ENCODE assay signal across 25 cellular contexts in the genomic region with DNA sequence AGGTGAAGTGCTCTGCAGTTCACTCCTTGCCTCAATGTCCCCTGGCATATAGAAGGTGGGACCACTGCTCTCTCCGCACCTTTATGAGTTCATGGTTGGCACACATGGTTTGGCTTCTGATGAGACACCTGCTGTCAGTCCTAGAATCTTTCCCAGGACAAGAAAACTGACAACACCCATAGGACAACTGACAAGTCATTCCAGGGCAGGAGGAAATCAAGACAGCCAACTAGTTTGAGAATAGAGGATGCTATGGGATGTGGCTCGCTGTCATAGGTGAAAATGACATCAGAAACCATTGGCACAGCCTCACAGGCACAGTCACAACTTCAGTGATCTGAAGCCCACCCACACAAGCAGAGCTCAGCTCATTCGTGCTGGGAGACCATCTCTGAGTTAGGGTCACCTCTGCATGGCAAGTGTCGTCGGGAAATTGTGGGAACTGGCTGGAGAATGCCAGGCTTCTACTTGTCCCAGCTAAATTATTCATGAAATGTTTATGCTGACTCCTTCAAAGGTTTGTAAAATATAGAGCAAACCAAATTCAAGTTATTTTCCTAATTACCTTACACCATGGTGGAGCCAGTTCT.
"Had no signal": no experiment of that assay in that cellular context is flagged by ENCODE, and none has a peak within 500 bp of the region (broad histone marks: within the 10 kb centered on the region; RNA-seq: fewer than 3 reads in every experiment).

No MANE protein-coding gene starts in this region.

- DNase-seq: dermis blood vessel endothelial cell; effector memory CD8-positive, alpha-beta T cell; foreskin fibroblast; gastrocnemius medialis; kidney; left lung; mesenchymal stem cell; mucosa of descending colon; naive thymus-derived CD4-positive, alpha-beta T cell; nucleus accumbens; ovary; psoas muscle; right cardiac atrium; sigmoid colon; stimulated activated CD4-positive, alpha-beta T cell treated with anti-CD3 and anti-CD28 coated beads, Interleukin-4, amount 100 ng/mL, for 4 hours; stimulated activated naive CD8-positive, alpha-beta T cell treated with anti-CD3 and anti-CD28 coated beads, Interleukin-15, Interleukin-2, amounts not matched to agents 100 U/mL and 50 U/mL, for 24 hours; substantia nigra; testis; tibial artery; upper lobe of left lung; uterus had no signal

- H3K27ac Mint-ChIP-seq: mesothelial cell of epicardium; naive thymus-derived CD4-positive, alpha-beta T cell; nephron; neural progenitor cell; stimulated activated memory B cell treated with anti-CD40 and anti-IgM and Interleukin-4, amounts not matched to agents 10 μg/mL and 1 μg/mL and 100 μg/mL, for 72 hours had no signal

- ATAC-seq: gastrocnemius medialis; left lung; mucosa of descending colon; naive thymus-derived CD4-positive, alpha-beta T cell; psoas muscle; right cardiac atrium; stimulated activated memory B cell treated with anti-CD40 and anti-IgM and Interleukin-4, amounts not matched to agents 10 μg/mL and 1 μg/mL and 100 μg/mL, for 72 hours; stimulated activated naive CD8-positive, alpha-beta T cell treated with anti-CD3 and anti-CD28 coated beads, Interleukin-15, Interleukin-2, amounts not matched to agents 100 U/mL and 50 U/mL, for 24 hours had no signal

- H3K4me3 ChIP-seq: gastrocnemius medialis, left lung, mucosa of descending colon, neural progenitor cell, ovary, psoas muscle, sigmoid colon, testis, tibial artery, upper lobe of left lung, uterus had no signal

- H3K36me3 Mint-ChIP-seq: mesothelial cell of epicardium; naive thymus-derived CD4-positive, alpha-beta T cell; stimulated activated memory B cell treated with anti-CD40 and anti-IgM and Interleukin-4, amounts not matched to agents 10 μg/mL and 1 μg/mL and 100 μg/mL, for 72 hours had no signal

- H3K9me3 Mint-ChIP-seq: effector memory CD8-positive, alpha-beta T cell; mesothelial cell of epicardium; nephron; stimulated activated memory B cell treated with anti-CD40 and anti-IgM and Interleukin-4, amounts not matched to agents 10 μg/mL and 1 μg/mL and 100 μg/mL, for 72 hours had no signal

- H3K27ac ChIP-seq: gastrocnemius medialis, left lung, neural progenitor cell, ovary, psoas muscle, sigmoid colon, testis, tibial artery, upper lobe of left lung, uterus had no signal

- H3K4me1 Mint-ChIP-seq: mesothelial cell of epicardium; stimulated activated memory B cell treated with anti-CD40 and anti-IgM and Interleukin-4, amounts not matched to agents 10 μg/mL and 1 μg/mL and 100 μg/mL, for 72 hours had no signal

- H3K27me3 Mint-ChIP-seq: effector memory CD8-positive, alpha-beta T cell; stimulated activated memory B cell treated with anti-CD40 and anti-IgM and Interleukin-4, amounts not matched to agents 10 μg/mL and 1 μg/mL and 100 μg/mL, for 72 hours had no signal

- H3K4me3 Mint-ChIP-seq: mesothelial cell of epicardium; naive thymus-derived CD4-positive, alpha-beta T cell; nephron; neural progenitor cell; stimulated activated memory B cell treated with anti-CD40 and anti-IgM and Interleukin-4, amounts not matched to agents 10 μg/mL and 1 μg/mL and 100 μg/mL, for 72 hours had no signal
